8 cellular contexts compared by ENCODE assay signal in genomic region chr14:81170829-81171195, GRCh38. TPM values are rescaled to one million over a fixed set of nuclear protein-coding genes. Genes with fewer than 3 reads are reported as not detected.
A peak's percentile ranks its signal among the peaks of the same experiment; 100 is the strongest.
DNase-seq lines count a peak whose midpoint lies in the region; ATAC-seq, FAIRE-seq and TF ChIP-seq lines count a peak whose summit lies in the region.

No MANE protein-coding gene starts in this region.

- H3K27me3 Mint-ChIP-seq in T-cell = no peaks in the 10 kb centered on the region

- H3K27ac Mint-ChIP-seq in T-cell = peak overlapping the region; percentile 93 to 97

- no peaks in the 10 kb centered on the region for H3K4me1 ChIP-seq in small intestine (ENCODE audit: control insufficient read depth in 2 of 2, insufficient read depth in 1 of 2, low read depth in 1 of 2, low read length in 1 of 2)

- DNase-seq in T-cell (no peak), foreskin fibroblast (no peak), small intestine (no peak), cerebellum (ENCODE audit: low spot score) (no peak), foreskin melanocyte (no peak), GM19240 (ENCODE audit: insufficient read length, low spot score) (no peak), DMS 273 treated with DMSO at 0.1 percent for 48 hours (lab: John Stamatoyannopoulos, UW) (no peak)

- H3K36me3 ChIP-seq in small intestine (ENCODE audit: control insufficient read depth in 2 of 2, insufficient read depth in 2 of 2, low read length in 2 of 2) = no peaks in the 10 kb centered on the region

- CTCF ChIA-PET in T-cell (lab: Charles Lee) = interaction anchor here (0.8 to 2.9 kb wide), 22 partner anchors 8 to 230 kb away, joined by 3 to 22 read pairs (median 3); partner anchors contain the start of gene GTF2A1 (in 1 of the 2)

- 10 to 19% (median 19%) methylated on average over 3 of the region's 3 CpGs for WGBS in small intestine, 3 donors

- no peak for FAIRE-seq in small intestine (lab: Jason Lieb, UNC)

- no peaks in the 10 kb centered on the region for H3K36me3 Mint-ChIP-seq in T-cell

- no peak for TF ChIP-seq CTCF in foreskin fibroblast (IDR thresholded peaks at IDR 0.05; ENCODE audit: low read depth, low read length)

- H3K27ac ChIP-seq in small intestine (ENCODE audit: low read depth in 1 of 2, low read length in 1 of 2) = peak overlapping the region; percentile 48 to 97

- peak overlapping the region; percentile 85 to 89 (median 88) for H3K4me3 Mint-ChIP-seq in T-cell

- peaks cover 20 to 27% (median 24%) of the 10 kb centered on the region in 3 donors for H3K4me1 Mint-ChIP-seq in T-cell

- no peaks in the 10 kb centered on the region for H3K27me3 ChIP-seq in small intestine (ENCODE audit: control insufficient read depth in 2 of 2, insufficient read depth in 2 of 2, low read length in 2 of 2)

- ATAC-seq in GM21367 (IDR thresholded peaks at IDR 0.05; ENCODE audit: unreplicated experiment) (peak; percentile 0), T-cell (replicated peaks in 1 of 4) (no peak)

- no peaks in the 10 kb centered on the region for H3K9me3 ChIP-seq in small intestine (ENCODE audit: control insufficient read depth, low read depth)

- H3K9me3 Mint-ChIP-seq in T-cell = no peaks in the 10 kb centered on the region

- H3K4me3 ChIP-seq in foreskin fibroblast (ENCODE audit: low read depth in 1 of 2, low read length in 2 of 2) (peak overlapping the region; percentile 65 to 72), small intestine (ENCODE audit: low read depth in 1 of 2, low read length in 2 of 2) (no peak overlapping the region)

- POLR2A ChIA-PET in T-cell (lab: Charles Lee) = interaction anchor here (1.0 to 1.9 kb wide), 3 partner anchors 21 to 50 kb away, joined by 4 to 13 read pairs (median 9); partner anchors contain the start of gene GTF2A1 (in 1 of the 2)

RNA-seq across cellular contexts. Expression of gene GTF2A1, which starts 49.9 kb away (rescaled TPM):
- total RNA-seq in T-cell (10 to 100 TPM; 21.2 to 34.1 (median 29.3) TPM), cerebellum (47.6 TPM)
- polyA plus RNA-seq in small intestine = 1 to 10 TPM; 4.9 to 8.7 (median 7.0) TPM

Comparison
In these comparisons a context has a peak if more than half of its experiments do, and no peak if none do; other contexts are left out.
1. H3K4me3 ChIP-seq: peak in foreskin fibroblast (2 of 2); none in small intestine (0 of 2).